ENCODE assay signal across 8 cellular contexts in the genomic region with DNA sequence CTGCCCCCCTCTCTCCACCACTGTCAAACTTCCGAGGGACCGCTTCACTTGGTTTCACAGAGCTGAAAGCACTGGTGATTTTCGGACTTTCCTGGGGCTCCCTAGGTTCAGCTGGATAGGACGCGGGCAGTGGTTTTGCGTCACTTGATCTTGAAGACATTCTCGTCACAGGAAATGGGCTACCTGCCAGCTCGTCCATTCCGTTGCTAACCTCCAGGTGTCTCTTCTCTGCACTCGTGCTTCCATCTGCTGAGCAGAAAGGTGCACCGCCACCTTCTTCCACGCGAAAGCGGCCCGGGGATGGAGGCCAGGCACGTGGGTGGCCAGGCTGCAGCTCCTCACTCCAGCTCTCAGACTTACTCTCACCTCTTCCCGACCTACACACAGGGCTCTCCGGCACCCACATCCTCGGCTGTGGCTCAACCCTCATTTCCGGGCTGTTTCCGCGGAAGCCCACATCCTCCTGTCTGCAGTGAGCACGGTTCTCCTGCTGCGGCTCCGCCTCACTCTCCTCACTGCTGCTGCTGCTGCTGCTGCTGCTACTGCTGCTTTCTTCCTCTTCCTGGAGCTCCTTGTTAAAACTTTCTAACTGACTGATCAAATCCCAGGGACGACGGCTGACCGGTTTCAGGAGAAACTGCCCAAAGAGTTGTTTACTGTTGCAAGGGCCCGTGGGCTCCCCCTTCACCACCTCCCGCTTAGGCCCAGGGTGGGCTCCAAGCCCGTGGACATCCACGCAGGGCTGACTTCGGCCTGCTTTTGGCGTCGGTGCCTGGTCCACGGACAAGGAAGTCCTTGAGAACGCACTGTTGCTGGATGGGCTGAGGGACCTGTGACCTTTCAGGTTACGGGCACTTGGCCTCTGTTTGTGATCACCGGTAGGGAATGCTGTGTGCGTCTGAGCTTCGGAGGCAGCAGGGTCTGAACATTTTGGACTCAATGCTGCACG. TPM values are rescaled to one million over a fixed set of nuclear protein-coding genes. Genes with fewer than 3 reads are reported as not detected.
DNase-seq lines count a peak whose midpoint lies in the region; ATAC-seq and TF ChIP-seq lines count a peak whose summit lies in the region.

No MANE protein-coding gene starts in this region.

- H3K27ac Mint-ChIP-seq in activated B cell treated with CpG ODN at 0.5 μM for 24 hours (peak overlapping the region; percentile 59), natural killer cell (peak overlapping the region; percentile 87 to 92), HFFc6 (no peak overlapping the region)

- no peaks in the 10 kb centered on the region for H3K9me3 Mint-ChIP-seq in activated B cell treated with CpG ODN at 0.5 μM for 24 hours
- no peaks in the 10 kb centered on the region for H3K9me3 Mint-ChIP-seq in natural killer cell
- no peaks in the 10 kb centered on the region for H3K9me3 Mint-ChIP-seq in HFFc6

- POLR2A ChIA-PET in activated B cell treated with CpG ODN at 0.5 μM for 24 hours (lab: Charles Lee): interaction anchor here (0.6 kb wide), 1 partner anchor 27 kb away, joined by 3 read pairs; no protein-coding TSS in a partner anchor

- H3K4me1 Mint-ChIP-seq in activated B cell treated with CpG ODN at 0.5 μM for 24 hours (peaks cover 18% of the 10 kb centered on the region), natural killer cell (peaks cover 45% of the 10 kb centered on the region in 2 donors), HFFc6 (ENCODE audit: low read depth) (no peaks in the 10 kb centered on the region)

- H3K36me3 Mint-ChIP-seq in activated B cell treated with CpG ODN at 0.5 μM for 24 hours (ENCODE audit: low read depth): no peaks in the 10 kb centered on the region
- no peaks in the 10 kb centered on the region for H3K36me3 Mint-ChIP-seq in natural killer cell
- peaks cover 16% of the 10 kb centered on the region; the same call in 1 of the 2 replicates for H3K36me3 Mint-ChIP-seq in HFFc6 (ENCODE audit: low read depth)

- no peaks in the 10 kb centered on the region for H3K27me3 ChIP-seq in thymus (ENCODE audit: control insufficient read depth, insufficient read depth)

- TF ChIP-seq CTCF in activated B cell treated with CpG ODN at 0.5 μM for 24 hours (IDR thresholded peaks at IDR 0.05) (no peak), natural killer cell (IDR thresholded peaks at IDR 0.05) (no peak), HFFc6 (IDR thresholded peaks at IDR 0.05) (no peak; the same call in 1 of the 2 replicates)

- intact Hi-C loops in activated B cell treated with CpG ODN at 0.5 μM for 24 hours (cut with micrococcal nuclease): no loop called here
- intact Hi-C loops in natural killer cell (cut with micrococcal nuclease): loop anchor here (5.0 kb wide), 1 partner anchor 500 kb away; no protein-coding TSS in a partner anchor

- H3K27ac ChIP-seq in caudate nucleus (ENCODE audit: low read depth, low read length) (peak overlapping the region; percentile 36), thymus (ENCODE audit: low read depth) (peak overlapping the region; percentile 57)

- H3K36me3 ChIP-seq in thymus (ENCODE audit: control insufficient read depth, insufficient read depth): no peaks in the 10 kb centered on the region

- H3K9me3 ChIP-seq in thymus (ENCODE audit: control insufficient read depth): no peaks in the 10 kb centered on the region

- CTCF ChIA-PET in activated B cell treated with CpG ODN at 0.5 μM for 24 hours (lab: Charles Lee): interaction anchor here (0.9 kb wide), 1 partner anchor 29 kb away, joined by 5 read pairs; no protein-coding TSS in a partner anchor

- H3K4me3 Mint-ChIP-seq in activated B cell treated with CpG ODN at 0.5 μM for 24 hours (peak overlapping the region; percentile 85), natural killer cell (peak overlapping the region; percentile 82), HFFc6 (no peak overlapping the region)

- peak overlapping the region; percentile 5 for H3K4me3 ChIP-seq in thymus (ENCODE audit: low read length)

- DNase-seq in COR-L47 (lab: John Stamatoyannopoulos, UW) (peak; percentile 7), activated B cell treated with CpG ODN at 0.5 μM for 24 hours (peak; percentile 44), caudate nucleus (lab: John Stamatoyannopoulos, UW) (peak in 16 of 61 donors; percentile 13 to 69 (median 34)), natural killer cell (peak; percentile 90), HFFc6 (no peak)

- ATAC-seq in GM19455 (IDR thresholded peaks at IDR 0.05; ENCODE audit: unreplicated experiment) (peak; percentile 87), HG03571 (IDR thresholded peaks at IDR 0.05; ENCODE audit: unreplicated experiment) (peak; percentile 97), activated B cell treated with CpG ODN at 0.5 μM for 24 hours (ENCODE audit: low read depth) (peak; percentile 89), natural killer cell (peak; percentile 84 to 94 (median 90))

- no peaks in the 10 kb centered on the region for H3K27me3 Mint-ChIP-seq in activated B cell treated with CpG ODN at 0.5 μM for 24 hours
- peaks cover 39 to 64% of the 10 kb centered on the region in 2 donors for H3K27me3 Mint-ChIP-seq in natural killer cell (ENCODE audit: low read depth in 2 of 2)
- H3K27me3 Mint-ChIP-seq in HFFc6 (ENCODE audit: insufficient read depth): peaks cover 22% of the 10 kb centered on the region

- WGBS in thymus: 20% methylated on average over 42 of the region's 42 CpGs

- peaks cover 13% of the 10 kb centered on the region for H3K4me1 ChIP-seq in thymus (ENCODE audit: control insufficient read depth, insufficient read depth, low read length)

RNA-seq across cellular contexts. Expression of a gene that starts 32.1 kb away (rescaled TPM):
- total RNA-seq in activated B cell treated with CpG ODN at 0.5 μM for 24 hours (not detected in 2 replicates), natural killer cell (under 1 TPM in 2 of 3 donors, not detected in 1; 0.07 to 0.43 TPM)
- polyA plus RNA-seq in thymus: 5.9 TPM
- 10 to 100 TPM; 27.7 to 54.4 (median 46.6) TPM for total RNA-seq in HFFc6 (2021; fragmentation: NEBNext Ultra II Directional; extraction: Animal tissue kit (Norgen Biotek cat#: 25700))

Comparison
In these comparisons a context has a peak if more than half of its experiments do, and no peak if none do; other contexts are left out.
1. RNA of a gene that starts 32.1 kb away (total RNA-seq): 27.7 to 54.4 TPM in HFFc6; 0.07 to 0.43 TPM in natural killer cell and not detected in activated B cell treated with CpG ODN at 0.5 μM for 24 hours; every median in the first group is over 10 times any median in the second.
2. Peak in every context shown above with its lines, with median percentiles within 50 percentile points of each other: ATAC-seq.